In the genomic region with DNA sequence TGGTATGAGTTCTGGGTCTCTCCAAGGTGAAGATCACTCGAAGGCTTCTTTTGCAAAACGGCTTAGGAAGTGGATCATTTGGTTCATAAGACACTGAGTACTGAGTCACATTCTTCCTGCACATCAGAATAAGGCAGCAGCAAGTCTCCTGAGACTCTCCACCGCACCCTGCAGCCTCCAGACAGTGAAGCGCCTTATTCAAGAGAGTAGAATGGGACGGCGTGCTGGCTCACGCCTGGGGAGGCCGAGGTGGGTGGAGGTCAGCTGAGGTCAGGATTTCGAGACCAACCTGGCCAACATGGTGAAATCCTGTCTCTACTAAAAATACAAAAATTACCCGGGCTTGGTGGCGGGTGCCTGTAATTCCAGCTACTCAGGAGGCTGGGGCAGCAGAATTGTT, we compare ENCODE assay signal across 17 cellular contexts.
A peak's percentile ranks its signal among the peaks of the same experiment; 100 is the strongest.
DNase-seq lines count a peak whose midpoint lies in the region; TF ChIP-seq lines count a peak whose summit lies in the region.
"Had no signal": no experiment of that assay in that cellular context is flagged by ENCODE, and none has a peak within 500 bp of the region (broad histone marks: within the 10 kb centered on the region; RNA-seq: fewer than 3 reads in every experiment).

No MANE protein-coding gene starts in this region.

- H3K36me3 ChIP-seq in Peyer's patch, result no peaks in the 10 kb centered on the region
- H3K36me3 ChIP-seq: BE2C had no signal

- no peak for TF ChIP-seq POLR2A in NB4 (IDR thresholded peaks at IDR 0.05; ENCODE audit: extremely low read depth, insufficient read length)
- TF ChIP-seq POLR2A in Peyer's patch (IDR thresholded peaks at IDR 0.05), result no peak

- H3K27ac ChIP-seq in Peyer's patch, result no peak overlapping the region
- H3K27ac ChIP-seq in caudate nucleus (ENCODE audit: low read depth, low read length), result no peak overlapping the region

- intact Hi-C loops in posterior vena cava (cut with DNase I), result no loop called here

- no peaks in the 10 kb centered on the region for H3K9me3 ChIP-seq in Peyer's patch
- H3K9me3 ChIP-seq: BE2C had no signal

- DNase-seq in NB4 (ENCODE audit: low read depth), result peak; percentile 80
- peak; percentile 42 for DNase-seq in islet precursor cell
- DNase-seq in posterior vena cava (ENCODE audit: low spot score), result peak; percentile 58
- DNase-seq in Peyer's patch, result no peak
- no peak for DNase-seq in caudate nucleus (lab: John Stamatoyannopoulos, UW)
- no peak for DNase-seq in NCI-H1930 (lab: John Stamatoyannopoulos, UW)
- DNase-seq in foreskin fibroblast, result no peak
- DNase-seq: ACHN; BE2C; Calu3; CD4-positive, alpha-beta memory T cell; DMS79 treated with DMSO at 0.1 percent for 48 hours; GF-D8; GOT3; H9; IMR-90 had no signal

- H3K27me3 ChIP-seq in Peyer's patch, result no peaks in the 10 kb centered on the region
- H3K27me3 ChIP-seq: BE2C had no signal

- H3K4me1 ChIP-seq in Peyer's patch, result no peaks in the 10 kb centered on the region
- H3K4me1 ChIP-seq: BE2C had no signal

- H3K4me3 ChIP-seq in NB4 (ENCODE audit: low read depth, low read length) (no peak overlapping the region), Peyer's patch (no peak overlapping the region), foreskin fibroblast (ENCODE audit: low read depth in 1 of 2, low read length in 2 of 2) (no peak overlapping the region)
- H3K4me3 ChIP-seq: GM12878 had no signal

- TF ChIP-seq CTCF in NB4 (IDR thresholded peaks at IDR 0.05; ENCODE audit: low read depth, low read length) (no peak), Peyer's patch (IDR thresholded peaks at IDR 0.05) (no peak), foreskin fibroblast (IDR thresholded peaks at IDR 0.05; ENCODE audit: low read depth, low read length) (no peak)

Comparison
In these comparisons a context has a peak if more than half of its experiments do, and no peak if none do; other contexts are left out.
1. DNase-seq: peak in NB4 (single experiment), islet precursor cell (single experiment) and posterior vena cava (single experiment); none in Peyer's patch (0 of 3), caudate nucleus (0 of 61), NCI-H1930 (0 of 2) and foreskin fibroblast (0 of 2).